29 cellular contexts compared by ENCODE assay signal in the genomic region with DNA sequence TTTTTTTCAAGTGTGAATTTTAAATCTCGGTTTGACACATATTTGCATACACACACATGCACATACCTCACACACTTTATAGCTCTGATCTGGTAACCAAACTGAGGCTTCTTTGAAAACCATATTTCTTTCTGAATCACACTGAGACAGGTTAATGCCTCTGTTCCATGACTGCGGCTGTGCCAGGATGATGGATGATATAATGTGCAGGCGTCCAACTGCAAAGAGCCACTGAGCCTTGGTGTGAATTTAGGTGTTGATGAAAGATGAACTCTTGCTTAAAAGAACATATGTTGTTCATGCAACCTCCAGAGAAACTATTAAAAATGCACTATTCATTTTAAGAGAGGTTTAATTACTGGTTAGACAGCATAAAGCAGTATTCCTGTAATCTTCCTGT.
"Had no signal": no experiment of that assay in that cellular context is flagged by ENCODE, and none has a peak within 500 bp of the region (broad histone marks: within the 10 kb centered on the region; RNA-seq: fewer than 3 reads in every experiment).

No MANE protein-coding gene starts in this region.

- H3K27me3 ChIP-seq: adrenal gland, body of pancreas, esophagus muscularis mucosa, gastroesophageal sphincter, heart right ventricle, hepatocyte had no signal

- DNase-seq: activated CD4-positive, alpha-beta memory T cell treated with anti-CD3 and anti-CD28 coated beads, Interleukin-2, amount 10 ng/mL, durations not matched to agents 7 days and 5 days; activated CD4-positive, alpha-beta T cell treated with anti-CD3 and anti-CD28 coated beads for 36 hours; activated CD4-positive, alpha-beta T cell treated with anti-CD3 and anti-CD28 coated beads, Interleukin-2, amount 10 ng/mL, durations not matched to agents 24 days and 14 days; activated CD4-positive, CD25-positive, alpha-beta regulatory T cell; activated CD4-positive, CD25-positive, alpha-beta regulatory T cell treated with anti-CD3 and anti-CD28 coated beads, Interleukin-2, amount 50 U/mL, for 72 hours; activated CD8-positive, alpha-beta memory T cell treated with anti-CD3 and anti-CD28 coated beads, Interleukin-2, amount 50 U/mL, for 48 hours; activated gamma-delta T cell; activated naive CD4-positive, alpha-beta T cell; activated naive CD8-positive, alpha-beta T cell treated with anti-CD3 and anti-CD28 coated beads for 36 hours; activated naive CD8-positive, alpha-beta T cell treated with anti-CD3 and anti-CD28 coated beads, Interleukin-2, amount 50 U/mL, for 24 hours; activated T-cell treated with anti-CD3 and anti-CD28 coated beads for 4 hours; activated T-cell treated with anti-CD3 and anti-CD28 coated beads, Interleukin-2, amount 50 U/mL, for 24 hours; activated T-cell treated with anti-CD3 and anti-CD28 coated beads, Interleukin-2, amount 50 U/mL, for 72 hours; adrenal gland; amygdala; aorta; body of pancreas; caudate nucleus; cortex of kidney; dermis blood vessel endothelial cell; effector CD4-positive, alpha-beta T cell; effector memory CD8-positive, alpha-beta T cell; erythroblast; foreskin melanocyte; heart right ventricle; T-helper 2 cell had no signal

- H2AFZ ChIP-seq: hepatocyte had no signal

- H3K4me2 ChIP-seq: hepatocyte had no signal

- H3K9me3 ChIP-seq: adrenal gland had no signal

- H3K27ac ChIP-seq: adrenal gland, body of pancreas, esophagus muscularis mucosa, gastroesophageal sphincter, heart right ventricle, hepatocyte had no signal

- H3K79me2 ChIP-seq: hepatocyte had no signal

- H3K4me3 ChIP-seq: adrenal gland, body of pancreas, esophagus muscularis mucosa, gastroesophageal sphincter, heart right ventricle, hepatocyte had no signal

- H3K36me3 ChIP-seq: adrenal gland, esophagus muscularis mucosa, gastroesophageal sphincter, heart right ventricle had no signal
